Comparison of ENCODE assay signal across 8 cellular contexts in the genomic region with DNA sequence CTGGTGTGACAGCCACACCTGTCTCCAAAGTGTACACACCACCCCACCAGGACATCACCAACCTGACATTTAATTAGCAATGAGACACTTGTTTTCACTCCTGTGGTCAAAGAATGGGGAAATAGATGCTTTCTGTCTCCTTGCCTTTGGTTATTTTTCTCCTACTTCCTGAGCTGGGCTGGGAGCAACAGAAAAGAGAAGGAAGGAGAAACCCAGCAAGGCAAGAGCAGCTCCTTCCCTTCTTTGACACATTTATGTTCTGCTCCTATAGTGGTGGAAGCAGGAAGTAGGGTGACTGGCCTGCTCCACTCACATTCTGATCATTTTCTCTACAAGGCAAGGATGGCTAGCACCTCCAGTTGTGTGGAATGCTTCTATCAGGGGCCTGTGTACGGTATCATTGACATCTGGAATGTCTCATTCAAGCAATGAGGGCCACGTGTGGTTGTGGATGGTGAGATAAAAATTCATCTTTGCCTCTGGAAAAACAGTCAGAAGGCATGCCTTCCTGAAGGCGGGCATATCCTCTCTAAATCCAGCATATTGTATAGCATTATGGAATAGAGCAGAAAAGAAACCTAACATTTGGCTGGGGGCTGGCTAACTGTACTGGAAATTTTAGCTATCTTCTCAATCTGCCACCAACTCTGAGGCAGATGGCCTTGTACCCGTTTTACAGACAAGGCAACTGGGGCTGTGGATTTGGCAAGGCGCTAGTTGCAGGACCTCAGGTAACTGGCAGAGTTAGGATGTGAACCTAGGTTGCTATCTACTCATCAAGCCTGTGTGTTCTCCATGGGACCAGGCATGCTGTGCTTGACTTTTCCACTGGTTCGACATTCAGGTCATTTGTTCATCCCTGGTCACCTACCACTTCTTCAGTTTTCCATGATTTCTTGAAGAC. TPM values are rescaled to one million over a fixed set of nuclear protein-coding genes. Genes with fewer than 3 reads are reported as not detected.
A peak's percentile ranks its signal among the peaks of the same experiment; 100 is the strongest.
DNase-seq lines count a peak whose midpoint lies in the region; ATAC-seq lines count a peak whose summit lies in the region.

No MANE protein-coding gene starts in this region.

- H3K4me1 ChIP-seq in iPS-20b (ENCODE audit: insufficient read depth, low read length) (peaks cover 29% of the 10 kb centered on the region), subcutaneous abdominal adipose tissue (ENCODE audit: control insufficient read depth in 5 of 5, insufficient read depth in 5 of 5, low read length in 5 of 5) (peaks cover 20 to 80% (median 64%) of the 10 kb centered on the region in 5 donors)

- H3K27ac Mint-ChIP-seq in T-helper 17 cell: peak overlapping the region; percentile 99

- H3K27me3 Mint-ChIP-seq in T-helper 17 cell: no peaks in the 10 kb centered on the region

- H3K36me3 Mint-ChIP-seq in T-helper 17 cell (ENCODE audit: low read depth): no peaks in the 10 kb centered on the region

- no peak for ATAC-seq in T-helper 17 cell
- ATAC-seq in GM18909 (IDR thresholded peaks at IDR 0.05; ENCODE audit: poor library complexity, unreplicated experiment): no peak
- ATAC-seq in HG03175 (IDR thresholded peaks at IDR 0.05; ENCODE audit: unreplicated experiment): no peak

- DNase-seq in SIG-M5 treated with dmso at 0.1 percent for 504 hours (lab: John Stamatoyannopoulos, UW; ENCODE audit: unreplicated experiment): peak; percentile 84
- no peak for DNase-seq in SIG-M5 (lab: John Stamatoyannopoulos, UW)
- DNase-seq in T-helper 17 cell: no peak
- no peak for DNase-seq in DMS 273 (lab: John Stamatoyannopoulos, UW; ENCODE audit: unreplicated experiment)

- no peaks in the 10 kb centered on the region for H3K36me3 ChIP-seq in iPS-20b (ENCODE audit: insufficient read depth, low read depth, low read length)
- no peaks in the 10 kb centered on the region for H3K36me3 ChIP-seq in subcutaneous abdominal adipose tissue (ENCODE audit: control insufficient read depth in 5 of 5, insufficient read depth in 5 of 5, low read length in 5 of 5)

- H3K4me3 ChIP-seq in iPS-20b (ENCODE audit: low read length) (no peak overlapping the region), subcutaneous abdominal adipose tissue (ENCODE audit: low read depth in 1 of 5, low read length in 5 of 5) (peak overlapping the region in 1 of 5 donors; percentile 18)

- H3K27ac ChIP-seq in iPS-20b (ENCODE audit: low read length) (no peak overlapping the region), subcutaneous abdominal adipose tissue (ENCODE audit: low read depth, low read length) (peak overlapping the region; percentile 90)

- H3K9me3 ChIP-seq in T-helper 17 cell (ENCODE audit: control insufficient read depth, low read length, poor library complexity, severe bottlenecking): no peaks in the 10 kb centered on the region
- H3K9me3 ChIP-seq in iPS-20b (ENCODE audit: insufficient read depth, low read depth, low read length): no peaks in the 10 kb centered on the region
- peaks cover 0 to 7% (median 0%) of the 10 kb centered on the region in 5 donors for H3K9me3 ChIP-seq in subcutaneous abdominal adipose tissue (ENCODE audit: control insufficient read depth in 5 of 5, low read length in 5 of 5)

- peak overlapping the region; percentile 50; the same call in 1 of the 2 replicates for H3K9ac ChIP-seq in iPS-20b (ENCODE audit: low read depth, low read length)
- peak overlapping the region in 1 of 5 donors; percentile 68 for H3K9ac ChIP-seq in subcutaneous abdominal adipose tissue (ENCODE audit: low read length in 5 of 5)

- H3K27me3 ChIP-seq in iPS-20b (ENCODE audit: insufficient read depth, low read length): no peaks in the 10 kb centered on the region
- H3K27me3 ChIP-seq in subcutaneous abdominal adipose tissue (ENCODE audit: control insufficient read depth in 5 of 5, insufficient read depth in 4 of 5, low read length in 5 of 5): no peaks in the 10 kb centered on the region

- H3K4me1 Mint-ChIP-seq in T-helper 17 cell: peaks cover 44% of the 10 kb centered on the region

- H3K4me3 Mint-ChIP-seq in T-helper 17 cell: no peak overlapping the region

RNA-seq across cellular contexts. Expression of a gene that starts 24.7 kb away (rescaled TPM):
- total RNA-seq in T-helper 17 cell: 10 to 100 TPM; 38.7 to 49.8 TPM

RNA-seq across cellular contexts. Expression of a gene that starts 52.9 kb away (rescaled TPM):
- 100 to 1,000 TPM; 154 to 176 TPM for total RNA-seq in T-helper 17 cell
